9 cellular contexts compared by ENCODE assay signal in genomic region chr2:170812716-170813585, GRCh38. TPM values are rescaled to one million over a fixed set of nuclear protein-coding genes. Genes with fewer than 3 reads are reported as not detected.
DNase-seq lines count a peak whose midpoint lies in the region; ATAC-seq and TF ChIP-seq lines count a peak whose summit lies in the region.
"Had no signal": no experiment of that assay in that cellular context is flagged by ENCODE, and none has a peak within 500 bp of the region (broad histone marks: within the 10 kb centered on the region; RNA-seq: fewer than 3 reads in every experiment).

No MANE protein-coding gene starts in this region.

- no peaks in the 10 kb centered on the region for H3K9me3 ChIP-seq in neural cell (ENCODE audit: low read length)

- H3K79me2 ChIP-seq in neural cell (replicated peaks; ENCODE audit: insufficient read depth, low read length), result no peaks in the 10 kb centered on the region

- H3F3A ChIP-seq in neural cell (ENCODE audit: insufficient read depth, low read length, poor library complexity, severe bottlenecking), result no peaks in the 10 kb centered on the region

- ATAC-seq in HG03159 (IDR thresholded peaks at IDR 0.05; ENCODE audit: unreplicated experiment) (no peak), GM21576 (IDR thresholded peaks at IDR 0.05; ENCODE audit: unreplicated experiment) (no peak)

- H3K36me3 ChIP-seq in neural cell (ENCODE audit: insufficient read depth, low read length), result no peaks in the 10 kb centered on the region

- peak overlapping the region; percentile 50 for H3K9ac ChIP-seq in neural cell (ENCODE audit: low read length)

- H4K20me1 ChIP-seq in neural cell (ENCODE audit: insufficient read depth), result no peaks in the 10 kb centered on the region

- peak; percentile 93 for TF ChIP-seq CTCF in neural cell (IDR thresholded peaks at IDR 0.05; ENCODE audit: poor library complexity, severe bottlenecking)

- DNase-seq in 8988T (peak; percentile 33), GM04503 (ENCODE audit: low read depth) (peak; percentile 60), NCI-H128 (lab: John Stamatoyannopoulos, UW; ENCODE audit: unreplicated experiment) (peak; percentile 49), SW 1271 (lab: John Stamatoyannopoulos, UW) (peak; percentile 16 to 64), fibroblast of peridontal ligament (ENCODE audit: extremely low read depth) (peak; percentile 98)

- no peaks in the 10 kb centered on the region for H3K9me2 ChIP-seq in neural cell (ENCODE audit: insufficient read depth, low read length)

- H3K27me3 ChIP-seq in neural cell (ENCODE audit: insufficient read depth, low read depth, low read length), result peaks cover 52% of the 10 kb centered on the region

- H3K4me2 ChIP-seq in neural cell (ENCODE audit: low read length), result no peak overlapping the region

- H3K27ac ChIP-seq in neural cell (ENCODE audit: low read length), result peak overlapping the region; percentile 15
- H3K27ac ChIP-seq: epithelial cell of prostate had no signal

- no peak overlapping the region for H2AFZ ChIP-seq in neural cell (ENCODE audit: low read depth, low read length)

- H3K4me3 ChIP-seq in neural cell (ENCODE audit: low read length), result peak overlapping the region; percentile 80

- peak; percentile 95 for TF ChIP-seq RAD21 in neural cell (conservative IDR thresholded peaks at IDR 0.05)

- no peak for TF ChIP-seq EP300 in neural cell (conservative IDR thresholded peaks at IDR 0.05; ENCODE audit: poor library complexity, severe bottlenecking)

TF ChIP-seq in neural cell, 6 proteins besides CTCF, POLR2A, EP300 and RAD21:
- TF ChIP-seq EZH2 (IDR thresholded peaks at IDR 0.05; ENCODE audit: borderline replicate concordance, insufficient read depth, low read length, poor library complexity, severe bottlenecking) (no peak), SMC3 (conservative IDR thresholded peaks at IDR 0.05; ENCODE audit: poor library complexity) (peak; percentile 99), POLR2AphosphoS5 (IDR thresholded peaks at IDR 0.05) (no peak), REST (IDR thresholded peaks at IDR 0.05; ENCODE audit: borderline replicate concordance) (no peak)
TF ChIP-seq in neural cell: peak in this region for 1.

RNA-seq across cellular contexts. Expression of gene GAD1, which starts 3.7 kb away (rescaled TPM):
- 56.3 and 66.4 TPM in 2 replicates for polyA plus RNA-seq in neural cell
- polyA minus RNA-seq in neural cell, result 40.2 and 43.4 TPM in 2 replicates

RNA-seq across cellular contexts. Expression of gene ERICH2, which starts 42.8 kb away (rescaled TPM):
- polyA plus RNA-seq in neural cell, result 1.3 TPM in 1 of 2 replicates, not detected in the other
- not detected in 2 replicates for polyA minus RNA-seq in neural cell

Comparison
In these comparisons a context has a peak if more than half of its experiments do, and no peak if none do; other contexts are left out.
1. DNase-seq: peak in every context shown above with its lines; median percentile 98 in fibroblast of peridontal ligament; 60 in GM04503; 49 in NCI-H128; 40 in SW 1271; 33 in 8988T.